ENCODE assay signal across 11 cellular contexts in the genomic region with DNA sequence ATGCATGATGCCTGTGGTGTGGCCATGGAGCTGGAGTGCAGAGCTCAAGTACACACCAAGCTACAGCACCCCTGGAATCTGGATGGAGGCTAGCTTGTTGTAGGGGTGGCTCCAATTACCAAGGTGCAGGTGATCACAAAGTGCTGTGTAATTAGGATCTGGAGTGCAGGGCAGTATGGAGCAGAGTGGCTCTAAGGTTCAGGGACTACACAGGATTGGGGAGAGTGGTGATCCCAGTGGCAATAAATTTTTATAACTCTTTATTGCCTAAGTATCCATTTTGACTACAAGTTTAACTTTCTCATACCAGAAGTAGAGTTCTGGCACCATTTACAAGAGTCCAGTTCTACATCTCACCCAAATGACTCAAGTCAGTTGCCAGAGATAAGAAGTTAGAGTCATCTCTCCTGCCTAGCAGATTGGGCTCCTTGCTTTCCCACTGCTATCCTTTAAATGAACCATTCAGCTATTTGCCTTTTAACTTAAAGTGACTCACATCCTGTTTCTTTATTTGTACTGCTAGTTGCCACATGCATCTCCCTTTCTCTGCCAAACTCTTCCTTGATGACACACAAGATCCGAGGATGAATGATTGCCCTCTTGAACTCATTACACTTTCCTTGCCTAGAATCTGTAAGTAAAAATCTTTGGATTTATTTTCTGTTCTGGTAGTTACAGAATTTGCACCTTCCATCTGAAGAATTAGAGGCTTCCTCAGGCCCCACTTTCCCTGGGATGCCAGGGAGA.
DNase-seq lines count a peak whose midpoint lies in the region; ATAC-seq, FAIRE-seq and TF ChIP-seq lines count a peak whose summit lies in the region.
"Had no signal": no experiment of that assay in that cellular context is flagged by ENCODE, and none has a peak within 500 bp of the region (broad histone marks: within the 10 kb centered on the region; RNA-seq: fewer than 3 reads in every experiment).

No MANE protein-coding gene starts in this region.

- H3K27ac ChIP-seq in K562 (ENCODE audit: extremely low read depth, low read depth, low read length) (peak overlapping the region; percentile 35; the same call in 2 of the 3 replicates), tibial artery (no peak overlapping the region)
- no peak overlapping the region for H3K27ac ChIP-seq in CD4-positive, alpha-beta memory T cell (ENCODE audit: low read depth, low read length)

- no TSS peak for BruUV-seq in K562 (replicated peaks; lab: Mats Ljungman, UMichigan)

- in situ Hi-C loops in Caki2 (cut with HindIII; ENCODE audit: low pct_unique_long_range_greater_than_20kb, low sequenced_read_pairs) (no loop called here), K562 (cut with MboI) (no loop called here)

- H3K36me3 ChIP-seq in K562 (ENCODE audit: control insufficient read depth, insufficient read depth, low read length) (no peaks in the 10 kb centered on the region), tibial artery (no peaks in the 10 kb centered on the region)
- H3K36me3 ChIP-seq in CD4-positive, alpha-beta memory T cell (ENCODE audit: insufficient read depth, low read length): no peaks in the 10 kb centered on the region

- CTCF ChIA-PET in K562 (lab: Yijun Ruan, JAX; ENCODE audit: low intra/inter-chr PET ratio): no interaction called here
- CTCF ChIA-PET in CD4-positive, alpha-beta memory T cell (lab: Charles Lee; ENCODE audit: partially characterized antibody): no interaction called here

- H3K4me1 Mint-ChIP-seq in CD4-positive, alpha-beta memory T cell: no peaks in the 10 kb centered on the region

- H3K9ac ChIP-seq in K562 (ENCODE audit: insufficient read depth in 1 of 2, low read depth in 2 of 2, low read length in 2 of 2): no peak overlapping the region

- H2AFZ ChIP-seq in K562 (ENCODE audit: low read depth, low read length): no peak overlapping the region; the same call in 1 of the 2 replicates

- no peak overlapping the region for H3K27ac Mint-ChIP-seq in CD4-positive, alpha-beta memory T cell

- intact Hi-C loops in K562 (cut with micrococcal nuclease) (no loop called here), tibial artery (cut with DNase I; ENCODE audit: low total_unique reads) (no loop called here)
- intact Hi-C loops in CD4-positive, alpha-beta memory T cell (cut with micrococcal nuclease): no loop called here

- no peak overlapping the region for H3K4me3 ChIP-seq in K562
- H3K4me3 ChIP-seq in tibial artery: no peak overlapping the region
- H3K4me3 ChIP-seq in CD4-positive, alpha-beta memory T cell (ENCODE audit: low read length in 2 of 2): no peak overlapping the region

- no peak overlapping the region for H3K4me2 ChIP-seq in K562 (ENCODE audit: insufficient read depth, low read length)

- TF ChIP-seq RAD21 in K562 (CRISPR knock-in tag; conservative IDR thresholded peaks at IDR 0.05 in 1 of 2, IDR thresholded peaks at IDR 0.05 in 1 of 2): no peak

- H3K36me3 Mint-ChIP-seq in CD4-positive, alpha-beta memory T cell: no peaks in the 10 kb centered on the region

- H3K9me3 ChIP-seq in K562 (replicated peaks; ENCODE audit: control insufficient read depth, insufficient read depth, low read depth, low read length) (no peaks in the 10 kb centered on the region; the same call in 1 of the 2 replicates), tibial artery (no peaks in the 10 kb centered on the region)
- no peaks in the 10 kb centered on the region for H3K9me3 ChIP-seq in CD4-positive, alpha-beta memory T cell (ENCODE audit: control insufficient read depth in 1 of 2, low read length in 2 of 2)

- peak; percentile 52 for ATAC-seq in K562
- no peak for ATAC-seq in GM21360 (IDR thresholded peaks at IDR 0.05; ENCODE audit: unreplicated experiment)
- ATAC-seq: left ventricle myocardium superior had no signal

- POLR2A ChIA-PET in K562 (lab: Yijun Ruan, JAX): no interaction called here
- POLR2A ChIA-PET in CD4-positive, alpha-beta memory T cell (lab: Charles Lee; ENCODE audit: partially characterized antibody): no interaction called here

- no peak for TF ChIP-seq POLR2A in K562 (conservative IDR thresholded peaks at IDR 0.05)

- no peaks in the 10 kb centered on the region for H3K27me3 Mint-ChIP-seq in CD4-positive, alpha-beta memory T cell

- TF ChIP-seq EP300 in K562 (IDR thresholded peaks at IDR 0.05; ENCODE audit: low read length): no peak

- H3K4me3 Mint-ChIP-seq in CD4-positive, alpha-beta memory T cell: no peak overlapping the region

- no peak for FAIRE-seq in K562 (lab: Jason Lieb, UNC)

- H4K20me1 ChIP-seq in K562 (replicated peaks; ENCODE audit: control insufficient read depth, insufficient read depth, low read length): no peaks in the 10 kb centered on the region

- TF ChIP-seq CTCF in K562 (IDR thresholded peaks at IDR 0.05 in 2 of 3, conservative IDR thresholded peaks at IDR 0.05 in 1 of 3; ENCODE audit: insufficient read depth in 2 of 3, low read depth in 1 of 3, low read length in 3 of 3): no peak
- TF ChIP-seq CTCF in tibial artery (IDR thresholded peaks at IDR 0.05): no peak

- 7% methylated on average over 1 of the region's 1 CpG for WGBS in K562 (ENCODE audit: insufficient coverage, low coverage, missing lambda C conversion rate)

- H3K9me1 ChIP-seq in K562 (ENCODE audit: control insufficient read depth, insufficient read depth, low read length): no peaks in the 10 kb centered on the region

- no peaks in the 10 kb centered on the region for H3K4me1 ChIP-seq in K562 (replicated peaks in 1 of 2; ENCODE audit: control insufficient read depth in 2 of 2, insufficient read depth in 2 of 2, low read length in 2 of 2)
- no peaks in the 10 kb centered on the region for H3K4me1 ChIP-seq in tibial artery
- H3K4me1 ChIP-seq in CD4-positive, alpha-beta memory T cell (ENCODE audit: insufficient read depth, low read length): no peaks in the 10 kb centered on the region

- peaks cover 0 to 2% (median 0%) of the 10 kb centered on the region in 8 donors for H3K9me3 Mint-ChIP-seq in CD4-positive, alpha-beta memory T cell

- no peaks in the 10 kb centered on the region for H3K79me2 ChIP-seq in K562 (ENCODE audit: control insufficient read depth, insufficient read depth, low read length)

- peak; percentile 83 for DNase-seq in Caki2 (ENCODE audit: low read depth)
- peak; percentile 94 for DNase-seq in NCI-H226
- DNase-seq in K562 (ENCODE audit: extremely low read depth in 1 of 4, low spot score in 3 of 4): peak in 2 of 4 experiments; percentile 5 to 32
- peak; percentile 0 to 94 for DNase-seq in lung microvascular endothelial cell (ENCODE audit: low read depth in 2 of 2)
- no peak for DNase-seq in tibial artery
- DNase-seq in NCI-H1092 (lab: John Stamatoyannopoulos, UW): no peak
- DNase-seq in CD4-positive, alpha-beta memory T cell: no peak
- DNase-seq: activated CD8-positive, alpha-beta memory T cell treated with anti-CD3 and anti-CD28 coated beads for 24 hours; cerebellar nuclear complex; left ventricle myocardium superior had no signal

- H3K27me3 ChIP-seq in K562 (ENCODE audit: control insufficient read depth in 2 of 2, insufficient read depth in 2 of 2, low read length in 2 of 2) (no peaks in the 10 kb centered on the region), tibial artery (no peaks in the 10 kb centered on the region)
- H3K27me3 ChIP-seq in CD4-positive, alpha-beta memory T cell (ENCODE audit: insufficient read depth, low read length): no peaks in the 10 kb centered on the region

TF ChIP-seq in K562, 482 proteins besides CTCF, POLR2A, EP300 and RAD21 (continues in another document):
- TF ChIP-seq, protein P1, sequence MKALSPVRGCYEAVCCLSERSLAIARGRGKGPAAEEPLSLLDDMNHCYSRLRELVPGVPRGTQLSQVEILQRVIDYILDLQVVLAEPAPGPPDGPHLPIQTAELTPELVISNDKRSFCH (CRISPR knock-in tag; IDR thresholded peaks at IDR 0.05): no peak
- TF ChIP-seq, protein P1 (tag; IDR thresholded peaks at IDR 0.05): no peak
- TF ChIP-seq POLR2AphosphoS5 (IDR thresholded peaks at IDR 0.05; ENCODE audit: control insufficient read depth, insufficient read depth, low read depth, low read length): no peak

Comparison
In these comparisons a context has a peak if more than half of its experiments do, and no peak if none do; other contexts are left out.
1. DNase-seq: peak in Caki2 (single experiment), NCI-H226 (single experiment) and lung microvascular endothelial cell (2 of 2); none in tibial artery (0 of 2), NCI-H1092 (single experiment) and CD4-positive, alpha-beta memory T cell (0 of 5).